In genomic region chr7:82274681-82275080, GRCh38 we compare ENCODE assay signal across 3 cellular contexts.
TF ChIP-seq lines count a peak whose summit lies in the region.

No MANE protein-coding gene starts in this region.

TF ChIP-seq in HEK293, 187 proteins besides CTCF, POLR2A, EP300 and RAD21:
- TF ChIP-seq ZNF621 (tag by site-specific recombination; IDR thresholded peaks at IDR 0.05) (no peak), ZNF24 (tag by site-specific recombination; IDR thresholded peaks at IDR 0.05) (0 out of 2 replicates have a peak, but pooled peaks have one; percentile 31), BCL6B (tag by site-specific recombination; IDR thresholded peaks at IDR 0.05) (no peak), PRDM1 (tag by site-specific recombination; IDR thresholded peaks at IDR 0.05) (no peak), YY2 (tag by site-specific recombination; IDR thresholded peaks at IDR 0.05) (no peak)

TF ChIP-seq in GM12878, 131 proteins besides CTCF, POLR2A, EP300 and RAD21:
- no peak for TF ChIP-seq PBX3 (IDR thresholded peaks at IDR 0.05; ENCODE audit: insufficient replicate concordance, low read depth, low read length)
- TF ChIP-seq ZNF24 (IDR thresholded peaks at IDR 0.05), result peak; percentile 97

TF ChIP-seq in K562, 482 proteins besides CTCF, POLR2A, EP300 and RAD21:
- TF ChIP-seq ZNF217 (CRISPR knock-in tag; IDR thresholded peaks at IDR 0.05), result no peak
- no peak for TF ChIP-seq GABPB2 (CRISPR knock-in tag; conservative IDR thresholded peaks at IDR 0.05)
- TF ChIP-seq CBFA2T2 (conservative IDR thresholded peaks at IDR 0.05), result no peak
- TF ChIP-seq RCOR1 (IDR thresholded peaks at IDR 0.05; ENCODE audit: borderline replicate concordance in 1 of 2, low read depth in 2 of 2, low read length in 2 of 2), result no peak
- TF ChIP-seq MED1 (CRISPR knock-in tag; IDR thresholded peaks at IDR 0.05; ENCODE audit: borderline replicate concordance), result no peak
- 0 out of 2 replicates have a peak, but pooled peaks have one; percentile 16 for TF ChIP-seq ZNF24 (IDR thresholded peaks at IDR 0.05)
- no peak for TF ChIP-seq CCNT2 (IDR thresholded peaks at IDR 0.05; ENCODE audit: borderline replicate concordance, extremely low read depth, insufficient read length, low read depth, low read length)
